ENCODE assay signal across 20 cellular contexts in genomic region chr14:77469041-77469440, GRCh38. TPM values are rescaled to one million over a fixed set of nuclear protein-coding genes. Genes with fewer than 3 reads are reported as not detected.
DNase-seq lines count a peak whose midpoint lies in the region; ATAC-seq, FAIRE-seq and TF ChIP-seq lines count a peak whose summit lies in the region.
"Had no signal": no experiment of that assay in that cellular context is flagged by ENCODE, and none has a peak within 500 bp of the region (broad histone marks: within the 10 kb centered on the region; RNA-seq: fewer than 3 reads in every experiment).

No MANE protein-coding gene starts in this region.

- no peaks in the 10 kb centered on the region for H3K27me3 Mint-ChIP-seq in activated naive CD8-positive, alpha-beta T cell treated with anti-CD3 and anti-CD28 coated beads, Interleukin-2, amount 50 U/mL, for 24 hours
- no peaks in the 10 kb centered on the region for H3K27me3 Mint-ChIP-seq in activated naive CD8-positive, alpha-beta T cell treated with anti-CD3 and anti-CD28 coated beads for 36 hours
- H3K27me3 Mint-ChIP-seq in astrocyte (ENCODE audit: low read depth, unreplicated experiment) (peaks cover 10% of the 10 kb centered on the region), neural progenitor cell (ENCODE audit: insufficient read depth, low read depth) (peaks cover under 1% of the 10 kb centered on the region)
- H3K27me3 Mint-ChIP-seq in activated CD4-positive, alpha-beta T cell treated with anti-CD3 and anti-CD28 coated beads, Interleukin-2, amount 10 ng/mL, durations not matched to agents 7 days and 5 days, result peaks cover 5% of the 10 kb centered on the region

- TSS peak; percentile 37 for BruUV-seq in HCT116 (replicated peaks; lab: Mats Ljungman, UMichigan)

- H2AFZ ChIP-seq in HCT116 (ENCODE audit: low read depth, low read length, poor library complexity, severe bottlenecking) (no peak overlapping the region), astrocyte (ENCODE audit: low read depth, low read length) (no peak overlapping the region), neural progenitor cell (replicated peaks) (no peak overlapping the region)

- no peaks in the 10 kb centered on the region for H3K9me3 Mint-ChIP-seq in activated naive CD8-positive, alpha-beta T cell treated with anti-CD3 and anti-CD28 coated beads, Interleukin-2, amount 50 U/mL, for 24 hours
- H3K9me3 Mint-ChIP-seq in activated naive CD8-positive, alpha-beta T cell treated with anti-CD3 and anti-CD28 coated beads for 36 hours, result no peaks in the 10 kb centered on the region
- H3K9me3 Mint-ChIP-seq in astrocyte (ENCODE audit: unreplicated experiment), result no peaks in the 10 kb centered on the region
- no peaks in the 10 kb centered on the region for H3K9me3 Mint-ChIP-seq in neural progenitor cell
- H3K9me3 Mint-ChIP-seq in activated CD4-positive, alpha-beta T cell treated with anti-CD3 and anti-CD28 coated beads, Interleukin-2, amount 10 ng/mL, durations not matched to agents 7 days and 5 days, result no peaks in the 10 kb centered on the region

- no peak overlapping the region for H3K4me3 ChIP-seq in HCT116 (replicated peaks in 1 of 2; ENCODE audit: low read depth in 1 of 2, low read length in 2 of 2)
- H3K4me3 ChIP-seq in astrocyte (ENCODE audit: insufficient read depth, low read depth, low read length), result no peak overlapping the region
- H3K4me3 ChIP-seq in neural progenitor cell, result no peak overlapping the region
- H3K4me3 ChIP-seq in adrenal gland, result no peak overlapping the region
- H3K4me3 ChIP-seq: BLaER1 treated with 17β-estradiol and CSF1 and Interleukin-3, amounts not matched to agents 10 nM and 100 nM; SJCRH30 had no signal

- no peak overlapping the region for H3K27ac ChIP-seq in HCT116 (ENCODE audit: low read depth, low read length)
- no peak overlapping the region for H3K27ac ChIP-seq in astrocyte (ENCODE audit: low read depth, low read length)
- H3K27ac ChIP-seq in neural progenitor cell, result peak overlapping the region; percentile 29
- no peak overlapping the region for H3K27ac ChIP-seq in adrenal gland
- H3K27ac ChIP-seq: BLaER1 treated with 17β-estradiol and CSF1 and Interleukin-3, amounts not matched to agents 10 nM and 100 nM; HL-60; RWPE1; SJCRH30 had no signal

- H3K4me2 ChIP-seq in HCT116 (ENCODE audit: low read length) (no peak overlapping the region), astrocyte (ENCODE audit: low read length) (no peak overlapping the region), neural progenitor cell (no peak overlapping the region)
- H3K4me2 ChIP-seq: BLaER1 treated with 17β-estradiol and CSF1 and Interleukin-3, amounts not matched to agents 10 nM and 100 nM had no signal

- no peaks in the 10 kb centered on the region for H3K4me1 Mint-ChIP-seq in activated naive CD8-positive, alpha-beta T cell treated with anti-CD3 and anti-CD28 coated beads, Interleukin-2, amount 50 U/mL, for 24 hours
- no peaks in the 10 kb centered on the region for H3K4me1 Mint-ChIP-seq in activated naive CD8-positive, alpha-beta T cell treated with anti-CD3 and anti-CD28 coated beads for 36 hours
- H3K4me1 Mint-ChIP-seq in astrocyte (ENCODE audit: low read depth, unreplicated experiment) (no peaks in the 10 kb centered on the region), neural progenitor cell (no peaks in the 10 kb centered on the region)
- H3K4me1 Mint-ChIP-seq in activated CD4-positive, alpha-beta T cell treated with anti-CD3 and anti-CD28 coated beads, Interleukin-2, amount 10 ng/mL, durations not matched to agents 7 days and 5 days, result no peaks in the 10 kb centered on the region

- intact Hi-C loops in HCT116 (cut with micrococcal nuclease) (no loop called here), adrenal gland (cut with DNase I) (loop anchor here in 1 of 2 donors (10.0 kb wide), 2 partner anchors 236 to 594 kb away; partner anchors contain the start of genes ALKBH1 and SLIRP)

- 62 to 84% (median 67%) methylated on average over 12 to 14 of the region's 14 CpGs for WGBS in adrenal gland, 4 donors

- POLR2A ChIA-PET in HCT116 (lab: Charles Lee), result no interaction called here
- POLR2A ChIA-PET in activated CD4-positive, alpha-beta T cell treated with anti-CD3 and anti-CD28 coated beads, Interleukin-2, amount 10 ng/mL, durations not matched to agents 7 days and 5 days (lab: Charles Lee), result no interaction called here

- RAD21 ChIA-PET in HCT116 (lab: Charles Lee; ENCODE audit: low non-redundant PET in 1 of 2, low total read pairs in 2 of 2, uncharacterized antibody in 2 of 2, unreplicated experiment in 2 of 2), result no interaction called here

- no peak for ATAC-seq in activated naive CD8-positive, alpha-beta T cell treated with anti-CD3 and anti-CD28 coated beads, Interleukin-2, amount 50 U/mL, for 24 hours
- ATAC-seq in HCT116 (no peak), HG02870 (IDR thresholded peaks at IDR 0.05; ENCODE audit: unreplicated experiment) (no peak)

- peaks cover 4% of the 10 kb centered on the region; the same call in 1 of the 2 replicates for H3K79me2 ChIP-seq in HCT116 (ENCODE audit: insufficient read depth, low read length)
- no peaks in the 10 kb centered on the region for H3K79me2 ChIP-seq in astrocyte (ENCODE audit: insufficient read depth, low read length)
- H3K79me2 ChIP-seq in neural progenitor cell (ENCODE audit: low read depth), result no peaks in the 10 kb centered on the region

- H4K20me1 ChIP-seq in HCT116 (ENCODE audit: insufficient read depth) (no peaks in the 10 kb centered on the region), astrocyte (ENCODE audit: insufficient read depth, low read length) (peaks cover 4% of the 10 kb centered on the region), neural progenitor cell (ENCODE audit: low read depth) (no peaks in the 10 kb centered on the region)

- no peaks in the 10 kb centered on the region for H3K9me3 ChIP-seq in HCT116 (ENCODE audit: control insufficient read depth in 1 of 2, insufficient read depth in 1 of 2, low read depth in 1 of 2, low read length in 2 of 2)
- no peaks in the 10 kb centered on the region for H3K9me3 ChIP-seq in astrocyte (ENCODE audit: insufficient read depth, low read depth, low read length)
- H3K9me3 ChIP-seq in neural progenitor cell (ENCODE audit: low read depth), result no peaks in the 10 kb centered on the region
- H3K9me3 ChIP-seq in adrenal gland (replicated peaks in 1 of 3), result no peaks in the 10 kb centered on the region
- H3K9me3 ChIP-seq: BLaER1 treated with 17β-estradiol and CSF1 and Interleukin-3, amounts not matched to agents 10 nM and 100 nM; SJCRH30 had no signal

- peak overlapping the region; percentile 52 for H3K27ac Mint-ChIP-seq in activated naive CD8-positive, alpha-beta T cell treated with anti-CD3 and anti-CD28 coated beads, Interleukin-2, amount 50 U/mL, for 24 hours
- no peak overlapping the region for H3K27ac Mint-ChIP-seq in activated naive CD8-positive, alpha-beta T cell treated with anti-CD3 and anti-CD28 coated beads for 36 hours
- peak overlapping the region; percentile 14 for H3K27ac Mint-ChIP-seq in astrocyte (ENCODE audit: unreplicated experiment)
- H3K27ac Mint-ChIP-seq in neural progenitor cell, result no peak overlapping the region
- H3K27ac Mint-ChIP-seq in activated CD4-positive, alpha-beta T cell treated with anti-CD3 and anti-CD28 coated beads, Interleukin-2, amount 10 ng/mL, durations not matched to agents 7 days and 5 days, result no peak overlapping the region

- peaks cover 9% of the 10 kb centered on the region for H3F3A ChIP-seq in neural progenitor cell (ENCODE audit: low read depth)

- no peak overlapping the region for H3K4me3 Mint-ChIP-seq in activated naive CD8-positive, alpha-beta T cell treated with anti-CD3 and anti-CD28 coated beads, Interleukin-2, amount 50 U/mL, for 24 hours
- no peak overlapping the region for H3K4me3 Mint-ChIP-seq in activated naive CD8-positive, alpha-beta T cell treated with anti-CD3 and anti-CD28 coated beads for 36 hours
- no peak overlapping the region for H3K4me3 Mint-ChIP-seq in astrocyte (ENCODE audit: unreplicated experiment)
- H3K4me3 Mint-ChIP-seq in neural progenitor cell, result peak overlapping the region; percentile 28
- H3K4me3 Mint-ChIP-seq in activated CD4-positive, alpha-beta T cell treated with anti-CD3 and anti-CD28 coated beads, Interleukin-2, amount 10 ng/mL, durations not matched to agents 7 days and 5 days, result no peak overlapping the region

- no peak for DNase-seq in activated naive CD8-positive, alpha-beta T cell treated with anti-CD3 and anti-CD28 coated beads, Interleukin-2, amount 50 U/mL, for 24 hours
- no peak for DNase-seq in activated naive CD8-positive, alpha-beta T cell treated with anti-CD3 and anti-CD28 coated beads for 36 hours
- no peak for DNase-seq in HCT116 (ENCODE audit: low read depth, low spot score)
- DNase-seq in astrocyte (ENCODE audit: low read depth), result no peak
- DNase-seq in neural progenitor cell (ENCODE audit: low spot score), result no peak
- DNase-seq in adrenal gland, result no peak
- DNase-seq in activated CD4-positive, alpha-beta T cell treated with anti-CD3 and anti-CD28 coated beads, Interleukin-2, amount 10 ng/mL, durations not matched to agents 7 days and 5 days, result no peak
- DNase-seq: EL; H7; MV-4-11; NCI-H187 treated with DMSO at 0.1 percent for 48 hours; NCI-H345; NK-92 treated with Interleukin-12 subunit alpha and Interleukin-12 subunit beta, amount 100 ng/mL, for 24 hours; OCI-M1; SJCRH30 had no signal

- H3K9ac ChIP-seq in HCT116 (ENCODE audit: low read length), result no peak overlapping the region
- H3K9ac ChIP-seq in astrocyte (ENCODE audit: low read length), result no peak overlapping the region
- no peak overlapping the region for H3K9ac ChIP-seq in neural progenitor cell
- H3K9ac ChIP-seq: BLaER1 treated with 17β-estradiol and CSF1 and Interleukin-3, amounts not matched to agents 10 nM and 100 nM had no signal

- 0 out of 2 replicates have a peak, but pooled peaks cover 4% of the 10 kb centered on the region for H3K27me3 ChIP-seq in HCT116 (ENCODE audit: insufficient read depth, low read length)
- H3K27me3 ChIP-seq in astrocyte (ENCODE audit: insufficient read depth, low read length), result peaks cover 10% of the 10 kb centered on the region
- H3K27me3 ChIP-seq in neural progenitor cell, result no peaks in the 10 kb centered on the region
- no peaks in the 10 kb centered on the region for H3K27me3 ChIP-seq in adrenal gland
- H3K27me3 ChIP-seq: BLaER1 treated with 17β-estradiol and CSF1 and Interleukin-3, amounts not matched to agents 10 nM and 100 nM had no signal

- TF ChIP-seq POLR2A in HCT116 (IDR thresholded peaks at IDR 0.05; ENCODE audit: borderline replicate concordance, extremely low read depth, insufficient read depth, insufficient read length), result no peak
- TF ChIP-seq POLR2A in adrenal gland (IDR thresholded peaks at IDR 0.05), result no peak

- H3K4me1 ChIP-seq in HCT116 (ENCODE audit: control insufficient read depth in 1 of 2, insufficient read depth in 2 of 2, low read length in 2 of 2) (no peaks in the 10 kb centered on the region), astrocyte (ENCODE audit: insufficient read depth, low read length) (no peaks in the 10 kb centered on the region), neural progenitor cell (peaks cover 2% of the 10 kb centered on the region), adrenal gland (replicated peaks in 1 of 2) (no peaks in the 10 kb centered on the region)
- H3K4me1 ChIP-seq: SJCRH30 had no signal

- FAIRE-seq in astrocyte (lab: Jason Lieb, UNC), result no peak

- TF ChIP-seq CTCF in HCT116 (IDR thresholded peaks at IDR 0.05 in 2 of 3, conservative IDR thresholded peaks at IDR 0.05 in 1 of 3; ENCODE audit: borderline replicate concordance in 1 of 3, insufficient read depth in 1 of 3, low read depth in 2 of 3, low read length in 2 of 3), result no peak
- TF ChIP-seq CTCF in astrocyte (IDR thresholded peaks at IDR 0.05; ENCODE audit: insufficient read depth, low read depth, low read length), result no peak
- TF ChIP-seq CTCF in neural progenitor cell (IDR thresholded peaks at IDR 0.05), result no peak
- TF ChIP-seq CTCF in adrenal gland (IDR thresholded peaks at IDR 0.05), result no peak

- peaks cover 48% of the 10 kb centered on the region for H3K36me3 Mint-ChIP-seq in activated naive CD8-positive, alpha-beta T cell treated with anti-CD3 and anti-CD28 coated beads, Interleukin-2, amount 50 U/mL, for 24 hours (ENCODE audit: low read depth)
- H3K36me3 Mint-ChIP-seq in activated naive CD8-positive, alpha-beta T cell treated with anti-CD3 and anti-CD28 coated beads for 36 hours, result peaks cover 11% of the 10 kb centered on the region
- H3K36me3 Mint-ChIP-seq in astrocyte (ENCODE audit: low read depth, unreplicated experiment), result peaks cover 19% of the 10 kb centered on the region
- peaks cover 24% of the 10 kb centered on the region for H3K36me3 Mint-ChIP-seq in neural progenitor cell
- peaks cover 40% of the 10 kb centered on the region for H3K36me3 Mint-ChIP-seq in activated CD4-positive, alpha-beta T cell treated with anti-CD3 and anti-CD28 coated beads, Interleukin-2, amount 10 ng/mL, durations not matched to agents 7 days and 5 days (ENCODE audit: low read depth)

- no peaks in the 10 kb centered on the region for H3K9me2 ChIP-seq in HCT116 (ENCODE audit: insufficient read depth)

- no peak for TF ChIP-seq RAD21 in HCT116 (IDR thresholded peaks at IDR 0.05; ENCODE audit: low read depth)

- CTCF ChIA-PET in HCT116 (lab: Charles Lee), result interaction anchor here (1.5 kb wide), 1 partner anchor 10 kb away, joined by 5 read pairs; no protein-coding TSS in a partner anchor
- CTCF ChIA-PET in activated CD4-positive, alpha-beta T cell treated with anti-CD3 and anti-CD28 coated beads, Interleukin-2, amount 10 ng/mL, durations not matched to agents 7 days and 5 days (lab: Charles Lee), result interaction anchor here (0.7 to 1.8 kb wide), 2 partner anchors 10 to 111 kb away, joined by 3 to 5 read pairs; no protein-coding TSS in a partner anchor

- H3K36me3 ChIP-seq in HCT116 (ENCODE audit: control insufficient read depth in 1 of 2, insufficient read depth in 2 of 2, low read length in 2 of 2) (peaks cover 41 to 42% of the 10 kb centered on the region in 2 experiments; a peak in 3 of 4 replicates), astrocyte (ENCODE audit: insufficient read depth, low read length) (peaks cover 43% of the 10 kb centered on the region), neural progenitor cell (peaks cover 4% of the 10 kb centered on the region), adrenal gland (replicated peaks in 1 of 2) (peaks cover 0 to 53% of the 10 kb centered on the region in 2 donors)

RNA-seq across cellular contexts. Expression of gene AHSA1, which starts 11.1 kb away (rescaled TPM):
- 100 to 1,000 TPM; 381 to 390 TPM for total RNA-seq in activated naive CD8-positive, alpha-beta T cell treated with anti-CD3 and anti-CD28 coated beads for 36 hours
- total RNA-seq in HCT116 (2021; ENCODE audit: unreplicated experiment) (222 TPM), astrocyte (157 and 177 TPM in 2 replicates), neural progenitor cell (ENCODE audit: low replicate concordance) (102 and 185 TPM in 2 replicates), adrenal gland (100 to 1,000 TPM in 7 of 8 donors, 10 to 100 TPM in 1; 93.6 to 189 (median 155) TPM)
- polyA plus RNA-seq in HCT116 (2012), result 149 TPM in 2 replicates
- polyA plus RNA-seq in adrenal gland, result 100 to 1,000 TPM in 2 of 3 donors, 10 to 100 TPM in 1; 91.4 to 386 (median 166) TPM
- 100 to 1,000 TPM; 217 to 245 TPM for total RNA-seq in activated CD4-positive, alpha-beta T cell treated with anti-CD3 and anti-CD28 coated beads, Interleukin-2, amount 10 ng/mL, durations not matched to agents 7 days and 5 days

RNA-seq across cellular contexts. Expression of gene VIPAS39, which starts 11.6 kb away (rescaled TPM):
- 10 to 100 TPM; 15.6 to 16.4 TPM for total RNA-seq in activated naive CD8-positive, alpha-beta T cell treated with anti-CD3 and anti-CD28 coated beads for 36 hours
- 16.8 TPM for total RNA-seq in HCT116 (2021; ENCODE audit: unreplicated experiment)
- 12.4 and 13.3 TPM in 2 replicates for polyA plus RNA-seq in HCT116 (2012)
- 22.9 and 24.0 TPM in 2 replicates for total RNA-seq in astrocyte
- 29.7 and 31.2 TPM in 2 replicates for total RNA-seq in neural progenitor cell (ENCODE audit: low replicate concordance)
- total RNA-seq in adrenal gland, result 10 to 100 TPM; 13.0 to 24.5 (median 18.9) TPM
- 10 to 100 TPM; 11.2 to 27.3 (median 11.8) TPM for polyA plus RNA-seq in adrenal gland
- 10 to 100 TPM; 19.0 to 20.7 TPM for total RNA-seq in activated CD4-positive, alpha-beta T cell treated with anti-CD3 and anti-CD28 coated beads, Interleukin-2, amount 10 ng/mL, durations not matched to agents 7 days and 5 days

RNA-seq across cellular contexts. Expression of gene ISM2, which starts 29.6 kb away (rescaled TPM):
- total RNA-seq in activated naive CD8-positive, alpha-beta T cell treated with anti-CD3 and anti-CD28 coated beads for 36 hours, result under 1 TPM; 0.29 to 0.44 TPM
- total RNA-seq in HCT116 (2021; ENCODE audit: unreplicated experiment) (not detected), astrocyte (0.39 and 0.50 TPM in 2 replicates), neural progenitor cell (ENCODE audit: low replicate concordance) (0.07 and 0.12 TPM in 2 replicates), adrenal gland (under 1 TPM in 2 of 8 donors, not detected in 6; 0.11 to 0.22 TPM)
- polyA plus RNA-seq in HCT116 (2012), result not detected in 2 replicates
- polyA plus RNA-seq in adrenal gland, result under 1 TPM in 1 of 3 donors, not detected in 2; 0.08 TPM
- total RNA-seq in activated CD4-positive, alpha-beta T cell treated with anti-CD3 and anti-CD28 coated beads, Interleukin-2, amount 10 ng/mL, durations not matched to agents 7 days and 5 days, result not detected

RNA-seq across cellular contexts. Expression of gene NOXRED1, which starts 45.7 kb away (rescaled TPM):
- under 1 TPM; 0.26 to 0.33 TPM for total RNA-seq in activated naive CD8-positive, alpha-beta T cell treated with anti-CD3 and anti-CD28 coated beads for 36 hours
- total RNA-seq in HCT116 (2021; ENCODE audit: unreplicated experiment), result 0.66 TPM
- polyA plus RNA-seq in HCT116 (2012), result 0.15 and 0.25 TPM in 2 replicates
- 0.72 and 0.82 TPM in 2 replicates for total RNA-seq in astrocyte
- total RNA-seq in neural progenitor cell (ENCODE audit: low replicate concordance), result 0.07 and 0.40 TPM in 2 replicates
- under 1 TPM in 5 of 8 donors, not detected in 3; 0.22 to 0.69 (median 0.35) TPM for total RNA-seq in adrenal gland
- polyA plus RNA-seq in adrenal gland, result under 1 TPM; 0.29 to 0.64 (median 0.57) TPM
- under 1 TPM; 0.22 to 0.67 TPM for total RNA-seq in activated CD4-positive, alpha-beta T cell treated with anti-CD3 and anti-CD28 coated beads, Interleukin-2, amount 10 ng/mL, durations not matched to agents 7 days and 5 days
- total RNA-seq: A172 had no signal

Comparison
In these comparisons a context has a peak if more than half of its experiments do, and no peak if none do; other contexts are left out.
1. H3K27ac Mint-ChIP-seq: peak in activated naive CD8-positive, alpha-beta T cell treated with anti-CD3 and anti-CD28 coated beads, Interleukin-2, amount 50 U/mL, for 24 hours (single experiment) and astrocyte (single experiment); none in activated naive CD8-positive, alpha-beta T cell treated with anti-CD3 and anti-CD28 coated beads for 36 hours (single experiment), neural progenitor cell (single experiment) and activated CD4-positive, alpha-beta T cell treated with anti-CD3 and anti-CD28 coated beads, Interleukin-2, amount 10 ng/mL, durations not matched to agents 7 days and 5 days (single experiment).